In genomic region chr4:95415346-95415771, GRCh38 we compare ENCODE assay signal across 18 cellular contexts.
DNase-seq lines count a peak whose midpoint lies in the region; ATAC-seq and TF ChIP-seq lines count a peak whose summit lies in the region.
"Had no signal": no experiment of that assay in that cellular context is flagged by ENCODE, and none has a peak within 500 bp of the region (broad histone marks: within the 10 kb centered on the region; RNA-seq: fewer than 3 reads in every experiment).

No MANE protein-coding gene starts in this region.

- TF ChIP-seq CTCF in SK-N-SH (IDR thresholded peaks at IDR 0.05) (no peak), mammary epithelial cell (conservative IDR thresholded peaks at IDR 0.05 in 1 of 2, IDR thresholded peaks at IDR 0.05 in 1 of 2; ENCODE audit: extremely low read depth in 1 of 2, insufficient read depth in 1 of 2, low read depth in 1 of 2, low read length in 2 of 2) (no peak), BE2C (IDR thresholded peaks at IDR 0.05; ENCODE audit: low read depth, low read length) (no peak), upper lobe of right lung (IDR thresholded peaks at IDR 0.05) (no peak)

- DNase-seq in SK-N-SH (no peak), mammary epithelial cell (peak; percentile 59), foreskin melanocyte (peak; percentile 23), stromal cell of bone marrow (ENCODE audit: low read depth) (peak; percentile 41), BE2C (no peak), upper lobe of right lung (no peak)
- DNase-seq: activated CD4-positive, alpha-beta T cell treated with anti-CD3 and anti-CD28 coated beads for 36 hours; body of pancreas; C1 segment of cervical spinal cord; mucosa of descending colon; NCI-H2107; NCI-H526 treated with DMSO at 0.1 percent for 48 hours; stimulated activated CD4-positive, alpha-beta T cell treated with anti-CD3 and anti-CD28 coated beads, Interleukin-4, amount 100 ng/mL, for 4 hours; upper lobe of left lung had no signal

- H3K36me3 ChIP-seq in SK-N-SH (replicated peaks in 1 of 2; ENCODE audit: control insufficient read depth in 1 of 2, insufficient read depth in 2 of 2, low read length in 1 of 2) (peaks cover 0 to 7% of the 10 kb centered on the region in 2 experiments), mammary epithelial cell (ENCODE audit: insufficient read depth, low read length) (no peaks in the 10 kb centered on the region), BE2C (peaks cover 20% of the 10 kb centered on the region), upper lobe of right lung (no peaks in the 10 kb centered on the region)
- H3K36me3 ChIP-seq: upper lobe of left lung had no signal

- no peaks in the 10 kb centered on the region for H3K9me2 ChIP-seq in SK-N-SH

- intact Hi-C loops in mammary epithelial cell (cut with micrococcal nuclease) (no loop called here), upper lobe of right lung (cut with DNase I) (no loop called here)

- in situ Hi-C loops in mammary epithelial cell (cut with MboI; ENCODE audit: low sequenced_read_pairs in 2 of 2) = no loop called here

- TF ChIP-seq EP300 in SK-N-SH (IDR thresholded peaks at IDR 0.05; ENCODE audit: borderline replicate concordance in 1 of 2, low read depth in 1 of 2, low read length in 1 of 2) = no peak

- H3K9me3 ChIP-seq in SK-N-SH (no peaks in the 10 kb centered on the region), mammary epithelial cell (replicated peaks; ENCODE audit: insufficient read depth, low read length) (no peaks in the 10 kb centered on the region), BE2C (no peaks in the 10 kb centered on the region), upper lobe of right lung (no peaks in the 10 kb centered on the region)
- H3K9me3 ChIP-seq: body of pancreas, mucosa of descending colon, upper lobe of left lung had no signal

- dilution Hi-C loops in mammary epithelial cell (cut with HindIII; ENCODE audit: low sequenced_read_pairs) = no loop called here

- peaks cover 7 to 40% of the 10 kb centered on the region in 2 experiments; a peak in 3 of 4 replicates for H3K4me1 ChIP-seq in SK-N-SH (ENCODE audit: control insufficient read depth in 1 of 2, insufficient read depth in 2 of 2, low read depth in 1 of 2, low read length in 1 of 2)
- no peaks in the 10 kb centered on the region for H3K4me1 ChIP-seq in mammary epithelial cell (ENCODE audit: insufficient read depth, low read length)
- H3K4me1 ChIP-seq in BE2C = peaks cover 38% of the 10 kb centered on the region
- H3K4me1 ChIP-seq in upper lobe of right lung = no peaks in the 10 kb centered on the region
- H3K4me1 ChIP-seq: body of pancreas, upper lobe of left lung had no signal

- H3F3A ChIP-seq in SK-N-SH (replicated peaks; ENCODE audit: insufficient read depth) = no peaks in the 10 kb centered on the region

- CTCF ChIA-PET in SK-N-SH (lab: Yijun Ruan, JAX) (interaction anchor here (1.3 kb wide), 1 partner anchor 8 kb away, joined by 3 read pairs; no protein-coding TSS in a partner anchor), mammary epithelial cell (lab: Charles Lee; ENCODE audit: low non-redundant PET) (no interaction called here)

- H2AFZ ChIP-seq in SK-N-SH (ENCODE audit: low read depth) (no peak overlapping the region; the same call in 1 of the 2 replicates), mammary epithelial cell (ENCODE audit: low read depth, low read length) (no peak overlapping the region)

- POLR2A ChIA-PET in SK-N-SH (lab: Yijun Ruan, JAX) = no interaction called here

- no peaks in the 10 kb centered on the region for H3K27me3 ChIP-seq in SK-N-SH (ENCODE audit: insufficient read depth)
- H3K27me3 ChIP-seq in mammary epithelial cell (ENCODE audit: insufficient read depth, low read length) = no peaks in the 10 kb centered on the region
- no peaks in the 10 kb centered on the region for H3K27me3 ChIP-seq in BE2C
- H3K27me3 ChIP-seq in upper lobe of right lung = no peaks in the 10 kb centered on the region
- H3K27me3 ChIP-seq: body of pancreas, upper lobe of left lung had no signal

- no peak for TF ChIP-seq RAD21 in SK-N-SH (IDR thresholded peaks at IDR 0.05; ENCODE audit: low read length)

- ATAC-seq in SK-N-SH treated with all-trans-retinoic acid at 6 μM for 48 hours = no peak
- ATAC-seq in GM21786 (IDR thresholded peaks at IDR 0.05; ENCODE audit: unreplicated experiment) = no peak
- ATAC-seq in upper lobe of right lung = no peak
- ATAC-seq: activated CD4-positive, alpha-beta T cell treated with anti-CD3 and anti-CD28 coated beads for 36 hours; activated naive CD4-positive, alpha-beta T cell treated with anti-CD3 and anti-CD28 coated beads, Interleukin-2, amount 50 U/mL, for 72 hours; body of pancreas; left lobe of liver; mucosa of descending colon had no signal

- H3K27ac ChIP-seq in SK-N-SH (ENCODE audit: low read depth in 2 of 2, low read length in 1 of 2) = peak overlapping the region in 1 of 2 experiments; percentile 16; a peak in 1 of 4 replicates
- no peak overlapping the region for H3K27ac ChIP-seq in mammary epithelial cell (ENCODE audit: insufficient read depth, low read depth, low read length)
- H3K27ac ChIP-seq in upper lobe of right lung = no peak overlapping the region
- H3K27ac ChIP-seq: body of pancreas, upper lobe of left lung had no signal

- no peaks in the 10 kb centered on the region for H3K79me2 ChIP-seq in SK-N-SH (ENCODE audit: insufficient read depth)
- H3K79me2 ChIP-seq in mammary epithelial cell (ENCODE audit: insufficient read depth, low read length) = no peaks in the 10 kb centered on the region

- H3K9ac ChIP-seq in SK-N-SH (no peak overlapping the region), mammary epithelial cell (ENCODE audit: insufficient read depth, low read length) (no peak overlapping the region)

- WGBS in SK-N-SH (ENCODE audit: low lambda C conversion rate) = 25% methylated on average over 3 of the region's 3 CpGs
- WGBS in mammary epithelial cell (ENCODE audit: low coverage, missing lambda C conversion rate) = 36% methylated on average over 3 of the region's 3 CpGs

- H3K4me3 ChIP-seq in SK-N-SH (ENCODE audit: low read depth in 2 of 2, low read length in 1 of 2) (no peak overlapping the region), mammary epithelial cell (replicated peaks in 1 of 3; ENCODE audit: insufficient read depth in 1 of 3, low read depth in 2 of 3, low read length in 3 of 3) (no peak overlapping the region), BE2C (ENCODE audit: low read depth, low read length) (no peak overlapping the region), upper lobe of right lung (no peak overlapping the region)
- H3K4me3 ChIP-seq: body of pancreas, mucosa of descending colon, upper lobe of left lung had no signal

- no TSS peak for BruUV-seq in mammary epithelial cell (replicated peaks; lab: Mats Ljungman, UMichigan)

- no peak overlapping the region for H3K4me2 ChIP-seq in SK-N-SH
- H3K4me2 ChIP-seq in mammary epithelial cell (ENCODE audit: insufficient read depth, low read depth, low read length) = no peak overlapping the region

- no peaks in the 10 kb centered on the region for H4K20me1 ChIP-seq in SK-N-SH (ENCODE audit: insufficient read depth)
- H4K20me1 ChIP-seq in mammary epithelial cell (ENCODE audit: insufficient read depth, low read length) = no peaks in the 10 kb centered on the region

TF ChIP-seq in SK-N-SH, 30 proteins besides CTCF, POLR2A, EP300 and RAD21 (continues in another document):
- no peak for TF ChIP-seq RFX5 (IDR thresholded peaks at IDR 0.05; ENCODE audit: low read length)

TF ChIP-seq in SK-N-SH treated with all-trans-retinoic acid at 6 μM for 48 hours, 23 proteins besides CTCF, POLR2A, EP300 and RAD21:
- no peak for TF ChIP-seq GLIS3 (CRISPR knock-in tag; IDR thresholded peaks at IDR 0.05)
- no peak for TF ChIP-seq TSHZ2 (CRISPR knock-in tag; IDR thresholded peaks at IDR 0.05)
- no peak for TF ChIP-seq POU6F1 (CRISPR knock-in tag; IDR thresholded peaks at IDR 0.05; ENCODE audit: borderline replicate concordance, low read depth)
- no peak for TF ChIP-seq ZC3H10 (CRISPR knock-in tag; IDR thresholded peaks at IDR 0.05)
- TF ChIP-seq ZFP30 (CRISPR knock-in tag; IDR thresholded peaks at IDR 0.05) = no peak
TF ChIP-seq in SK-N-SH treated with all-trans-retinoic acid at 6 μM for 48 hours: peak in this region for 0.

Comparison
In these comparisons a context has a peak if more than half of its experiments do, and no peak if none do; other contexts are left out.
1. DNase-seq: peak in mammary epithelial cell (single experiment), foreskin melanocyte (single experiment) and stromal cell of bone marrow (single experiment); none in SK-N-SH (single experiment), BE2C (single experiment) and upper lobe of right lung (single experiment).